In genomic region chr9:38305616-38306015, GRCh38 we compare ENCODE assay signal across 17 cellular contexts.
DNase-seq lines count a peak whose midpoint lies in the region; ATAC-seq and TF ChIP-seq lines count a peak whose summit lies in the region.
"Had no signal": no experiment of that assay in that cellular context is flagged by ENCODE, and none has a peak within 500 bp of the region (broad histone marks: within the 10 kb centered on the region; RNA-seq: fewer than 3 reads in every experiment).

No MANE protein-coding gene starts in this region.

- 66 to 85% methylated on average over 1 of the region's 1 CpG for WGBS in lung, 2 donors

- DNase-seq in activated effector memory CD4-positive, alpha-beta T cell treated with anti-CD3 and anti-CD28 coated beads, Interleukin-2, amount 50 U/mL, for 16 hours = peak; percentile 6
- DNase-seq in activated effector memory CD4-positive, alpha-beta T cell treated with Interleukin-2 at 50 U/mL for 16 hours = no peak
- no peak for DNase-seq in left lung
- no peak for DNase-seq in lung (ENCODE audit: low spot score)
- DNase-seq in NCI-H2196 (lab: John Stamatoyannopoulos, UW; ENCODE audit: unreplicated experiment) = no peak
- DNase-seq: AML-193; Caco-2; Calu3; CD4-positive, alpha-beta T cell; CD8-positive, alpha-beta T cell; GF-D8 had no signal

- TF ChIP-seq CTCF in left lung (IDR thresholded peaks at IDR 0.05) = no peak
- no peak for TF ChIP-seq CTCF in lung (IDR thresholded peaks at IDR 0.05; ENCODE audit: control extremely low read depth, extremely low read depth)

- ATAC-seq in left lung = peak; percentile 82
- peak; percentile 32 for ATAC-seq in lung (ENCODE audit: insufficient read depth, low FRiP score)
- no peak for ATAC-seq in HG03442 (IDR thresholded peaks at IDR 0.05; ENCODE audit: unreplicated experiment)
- no peak for ATAC-seq in GM19035 (IDR thresholded peaks at IDR 0.05; ENCODE audit: unreplicated experiment)
- ATAC-seq: A549; CD8-positive, alpha-beta T cell had no signal

- no peaks in the 10 kb centered on the region for H3K9me3 ChIP-seq in left lung
- H3K9me3 ChIP-seq in lung (ENCODE audit: control insufficient read depth in 2 of 2, insufficient read depth in 1 of 2, low read length in 1 of 2) = peaks cover 0 to 2% of the 10 kb centered on the region in 2 donors
- H3K9me3 ChIP-seq: A549, Caco-2 had no signal

- H3K4me3 ChIP-seq in left lung = no peak overlapping the region
- H3K4me3 ChIP-seq in lung = no peak overlapping the region
- H3K4me3 ChIP-seq: A549; BLaER1 treated with 17β-estradiol and CSF1 and Interleukin-3, amounts not matched to agents 10 nM and 100 nM had no signal

- H3K27me3 ChIP-seq in left lung (no peaks in the 10 kb centered on the region), lung (ENCODE audit: control insufficient read depth, insufficient read depth) (no peaks in the 10 kb centered on the region)
- H3K27me3 ChIP-seq: BLaER1 treated with 17β-estradiol and CSF1 and Interleukin-3, amounts not matched to agents 10 nM and 100 nM had no signal

- H3K27ac ChIP-seq in left lung = no peak overlapping the region
- no peak overlapping the region for H3K27ac ChIP-seq in lung (ENCODE audit: low read depth in 1 of 2, low read length in 1 of 2)
- H3K27ac ChIP-seq: 22Rv1; A549; BLaER1 treated with 17β-estradiol and CSF1 and Interleukin-3, amounts not matched to agents 10 nM and 100 nM; C4-2B had no signal

- H3K36me3 ChIP-seq in left lung (no peaks in the 10 kb centered on the region), lung (ENCODE audit: control insufficient read depth in 2 of 2, insufficient read depth in 2 of 2, low read length in 2 of 2) (no peaks in the 10 kb centered on the region)
- H3K36me3 ChIP-seq: BLaER1 treated with 17β-estradiol and CSF1 and Interleukin-3, amounts not matched to agents 10 nM and 100 nM had no signal

- H3K4me1 ChIP-seq in left lung (no peaks in the 10 kb centered on the region), lung (ENCODE audit: control insufficient read depth in 2 of 2, insufficient read depth in 2 of 2, low read length in 2 of 2) (peaks cover 0 to 2% of the 10 kb centered on the region in 2 donors)
- H3K4me1 ChIP-seq: A549, Caco-2 had no signal

- intact Hi-C loops in left lung (cut with DNase I) = no loop called here

Comparison
In these comparisons a context has a peak if more than half of its experiments do, and no peak if none do; other contexts are left out.
1. ATAC-seq: peak in left lung (single experiment) and lung (single experiment); none in HG03442 (single experiment) and GM19035 (single experiment).